Comparison of ENCODE assay signal across 8 cellular contexts in the genomic region with DNA sequence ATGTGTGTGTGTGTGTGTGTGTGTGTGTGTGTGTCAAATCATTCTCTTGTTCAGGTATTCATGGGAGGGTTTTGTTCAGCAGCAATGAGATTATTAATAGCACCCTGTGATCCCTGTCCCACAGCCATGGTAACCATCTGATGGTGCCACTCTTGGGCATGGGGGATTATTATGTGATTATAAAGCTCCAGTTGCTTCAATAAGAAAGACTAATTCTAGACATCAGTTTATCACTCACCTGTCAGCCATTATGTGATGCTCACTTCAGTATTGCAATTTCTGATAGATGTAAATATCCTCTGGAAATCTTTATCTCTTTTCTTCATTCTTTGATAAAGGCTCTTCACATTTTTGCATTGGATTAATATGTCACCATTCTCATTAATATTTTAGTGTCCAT.
"Had no signal": no experiment of that assay in that cellular context is flagged by ENCODE, and none has a peak within 500 bp of the region (broad histone marks: within the 10 kb centered on the region; RNA-seq: fewer than 3 reads in every experiment).

No MANE protein-coding gene starts in this region.

- H3K9me3 ChIP-seq: HAP-1 had no signal

- H3K36me3 ChIP-seq: HAP-1 had no signal

- H2AFZ ChIP-seq: GM23248, GM23338 had no signal

- H3K4me2 ChIP-seq: GM23338 had no signal

- H3K9ac ChIP-seq: GM23248 had no signal

- H3K27ac ChIP-seq: GM23248 had no signal

- H3K4me3 ChIP-seq: GM23248, GM23338, HAP-1 had no signal

- DNase-seq: GM23248, GOT3, H7, H9, HCEC 1CT, HFFc6 had no signal
